In the genomic region with DNA sequence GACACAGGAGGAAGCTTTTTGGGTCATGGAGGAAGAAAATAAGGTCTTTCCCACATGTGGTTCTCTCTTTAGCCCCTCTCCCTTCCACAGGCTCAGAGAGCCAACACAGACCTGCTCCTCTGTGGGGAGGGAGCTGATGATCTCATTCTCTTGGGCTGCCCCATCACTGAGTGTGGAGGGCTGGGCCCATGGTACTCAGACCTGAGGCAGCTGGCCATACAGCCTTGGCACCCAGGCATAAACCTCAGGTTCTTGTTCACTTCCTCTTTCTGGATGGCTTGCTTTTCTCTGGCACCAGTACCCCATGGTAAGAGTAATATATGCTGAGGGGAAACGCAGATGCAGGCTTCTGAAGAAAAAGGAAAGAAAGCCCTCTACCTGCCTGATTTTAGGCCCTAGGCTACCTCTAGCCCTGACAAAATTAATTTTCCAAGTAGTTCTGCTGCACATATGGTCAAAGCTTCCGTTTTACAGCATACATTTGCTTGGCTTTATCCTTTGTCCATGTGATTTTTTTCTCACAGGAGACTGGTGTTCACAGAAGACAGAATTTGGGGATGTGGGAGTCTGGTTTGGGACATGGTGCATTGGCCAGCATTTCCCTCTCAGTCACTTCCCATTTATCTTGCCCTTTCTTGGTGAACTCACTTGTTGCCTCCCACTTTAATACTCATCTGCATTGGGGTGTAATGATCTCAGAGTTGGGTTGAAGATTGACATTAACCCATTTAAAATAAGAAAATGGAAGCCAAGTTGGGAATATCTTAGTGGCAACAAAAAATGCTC, we compare ENCODE assay signal across 10 cellular contexts. TPM values are rescaled to one million over a fixed set of nuclear protein-coding genes. Genes with fewer than 3 reads are reported as not detected.
A peak's percentile ranks its signal among the peaks of the same experiment; 100 is the strongest.
DNase-seq lines count a peak whose midpoint lies in the region; ATAC-seq and TF ChIP-seq lines count a peak whose summit lies in the region.
"Had no signal": no experiment of that assay in that cellular context is flagged by ENCODE, and none has a peak within 500 bp of the region (broad histone marks: within the 10 kb centered on the region; RNA-seq: fewer than 3 reads in every experiment).

No MANE protein-coding gene starts in this region.

- DNase-seq in HK-2 (ENCODE audit: unreplicated experiment) (peak; percentile 47), foreskin keratinocyte (peak in 1 of 2 donors; percentile 24), COLO829 (ENCODE audit: low spot score) (no peak), neural progenitor cell (ENCODE audit: low spot score) (no peak)
- no peak for DNase-seq in activated CD4-positive, alpha-beta T cell treated with anti-CD3 and anti-CD28 coated beads, Interleukin-2, amount 50 U/mL, for 1 hour
- no peak for DNase-seq in activated T-cell treated with anti-CD3 and anti-CD28 coated beads, Interleukin-2, amount 50 U/mL, for 24 hours
- DNase-seq: NCI-H748 treated with DMSO at 0.1 percent for 48 hours had no signal

- H3K27ac ChIP-seq in foreskin keratinocyte (no peak overlapping the region), neural progenitor cell (no peak overlapping the region)

- H4K20me1 ChIP-seq in neural progenitor cell (ENCODE audit: low read depth) = no peaks in the 10 kb centered on the region

- no peaks in the 10 kb centered on the region for H3K27me3 ChIP-seq in foreskin keratinocyte
- H3K27me3 ChIP-seq in neural progenitor cell = no peaks in the 10 kb centered on the region

- no peak overlapping the region for H2AFZ ChIP-seq in neural progenitor cell (replicated peaks)

- no peak for TF ChIP-seq CTCF in foreskin keratinocyte (conservative IDR thresholded peaks at IDR 0.05)
- no peak for TF ChIP-seq CTCF in neural progenitor cell (IDR thresholded peaks at IDR 0.05)

- H3K36me3 Mint-ChIP-seq in neural progenitor cell = no peaks in the 10 kb centered on the region
- H3K36me3 Mint-ChIP-seq in activated T-cell treated with anti-CD3 and anti-CD28 coated beads, Interleukin-2, amount 50 U/mL, for 24 hours (ENCODE audit: low read depth) = peaks cover 24% of the 10 kb centered on the region

- peak; percentile 90 for ATAC-seq in GM18498 (IDR thresholded peaks at IDR 0.05; ENCODE audit: unreplicated experiment)
- peak; percentile 76 for ATAC-seq in GM21576 (IDR thresholded peaks at IDR 0.05; ENCODE audit: unreplicated experiment)
- ATAC-seq in foreskin keratinocyte = peak; percentile 62

- H3K4me1 ChIP-seq in foreskin keratinocyte (no peaks in the 10 kb centered on the region), neural progenitor cell (no peaks in the 10 kb centered on the region)

- H3K79me2 ChIP-seq in neural progenitor cell (ENCODE audit: low read depth) = no peaks in the 10 kb centered on the region

- H3K9me3 ChIP-seq in neural progenitor cell (ENCODE audit: low read depth) = no peaks in the 10 kb centered on the region

- no peaks in the 10 kb centered on the region for H3K36me3 ChIP-seq in neural progenitor cell

- no peak overlapping the region for H3K27ac Mint-ChIP-seq in neural progenitor cell
- no peak overlapping the region for H3K27ac Mint-ChIP-seq in activated T-cell treated with anti-CD3 and anti-CD28 coated beads, Interleukin-2, amount 50 U/mL, for 24 hours
- H3K27ac Mint-ChIP-seq: activated naive CD4-positive, alpha-beta T cell treated with anti-CD3 and anti-CD28 coated beads, Interleukin-2, amount 50 U/mL, for 72 hours had no signal

- H3K4me3 ChIP-seq in neural progenitor cell = no peak overlapping the region

- H3K4me2 ChIP-seq in neural progenitor cell = no peak overlapping the region

- H3K4me3 Mint-ChIP-seq in neural progenitor cell = no peak overlapping the region
- H3K4me3 Mint-ChIP-seq in activated T-cell treated with anti-CD3 and anti-CD28 coated beads, Interleukin-2, amount 50 U/mL, for 24 hours = no peak overlapping the region

- H3K9ac ChIP-seq in neural progenitor cell = no peak overlapping the region

- no peaks in the 10 kb centered on the region for H3K27me3 Mint-ChIP-seq in neural progenitor cell (ENCODE audit: insufficient read depth, low read depth)
- peaks cover 2% of the 10 kb centered on the region for H3K27me3 Mint-ChIP-seq in activated T-cell treated with anti-CD3 and anti-CD28 coated beads, Interleukin-2, amount 50 U/mL, for 24 hours

- no peaks in the 10 kb centered on the region for H3F3A ChIP-seq in neural progenitor cell (ENCODE audit: low read depth)

- peaks cover 4% of the 10 kb centered on the region for H3K9me3 Mint-ChIP-seq in neural progenitor cell
- peaks cover 14% of the 10 kb centered on the region for H3K9me3 Mint-ChIP-seq in activated T-cell treated with anti-CD3 and anti-CD28 coated beads, Interleukin-2, amount 50 U/mL, for 24 hours

- H3K4me1 Mint-ChIP-seq in neural progenitor cell = no peaks in the 10 kb centered on the region
- peaks cover 25% of the 10 kb centered on the region for H3K4me1 Mint-ChIP-seq in activated T-cell treated with anti-CD3 and anti-CD28 coated beads, Interleukin-2, amount 50 U/mL, for 24 hours (ENCODE audit: low read depth)

RNA-seq across cellular contexts. Expression of gene DHRS9, which starts 11.1 kb away (rescaled TPM):
- total RNA-seq in foreskin keratinocyte = 0.20 TPM in 1 of 2 replicates, not detected in the other
- polyA plus RNA-seq in foreskin keratinocyte = 0.09 and 0.10 TPM in 2 replicates
- total RNA-seq in neural progenitor cell (ENCODE audit: low replicate concordance) = not detected in 2 replicates

RNA-seq across cellular contexts. Expression of gene ABCB11, which starts 49.3 kb away (rescaled TPM):
- total RNA-seq in foreskin keratinocyte (not detected in 2 replicates), neural progenitor cell (ENCODE audit: low replicate concordance) (0.09 TPM in 1 of 2 replicates, not detected in the other)
- polyA plus RNA-seq in foreskin keratinocyte = not detected in 2 replicates
- total RNA-seq: activated naive CD4-positive, alpha-beta T cell treated with anti-CD3 and anti-CD28 coated beads, Interleukin-2, amount 50 U/mL, for 72 hours had no signal
